In genomic region chrX:136097871-136098805, GRCh38 we compare ENCODE assay signal across 1 cellular context.
A peak's percentile ranks its signal among the peaks of the same experiment; 100 is the strongest.
TF ChIP-seq lines count a peak whose summit lies in the region.

No MANE protein-coding gene starts in this region.

TF ChIP-seq in K562, 482 proteins besides CTCF, POLR2A, EP300 and RAD21 (continued from another document and continues in another):
- TF ChIP-seq CREB3 (tag; conservative IDR thresholded peaks at IDR 0.05; ENCODE audit: low read depth) (0 out of 2 replicates have a peak, but pooled peaks have one; percentile 27), NONO (IDR thresholded peaks at IDR 0.05; ENCODE audit: low read depth in 2 of 2, low read length in 1 of 2) (no peak), PKNOX1 (IDR thresholded peaks at IDR 0.05) (peak; percentile 55), TGIF2 (CRISPR knock-in tag; IDR thresholded peaks at IDR 0.05) (no peak), NFE2L1 (tag; IDR thresholded peaks at IDR 0.05; ENCODE audit: borderline replicate concordance, low read depth) (peak; percentile 36; the same call in 1 of the 2 replicates), ZNF239 (CRISPR knock-in tag; IDR thresholded peaks at IDR 0.05) (no peak), ZKSCAN1 (IDR thresholded peaks at IDR 0.05; ENCODE audit: low read depth, low read length) (no peak), CSDE1 (IDR thresholded peaks at IDR 0.05) (no peak), ZNF133 (CRISPR knock-in tag; IDR thresholded peaks at IDR 0.05) (no peak), SIN3B (IDR thresholded peaks at IDR 0.05; ENCODE audit: low read depth) (no peak), PYGO2 (tag; IDR thresholded peaks at IDR 0.05) (no peak), VEZF1 (CRISPR knock-in tag; IDR thresholded peaks at IDR 0.05) (peak; percentile 79), ZNF707 (CRISPR knock-in tag; conservative IDR thresholded peaks at IDR 0.05) (no peak), POU5F1 (IDR thresholded peaks at IDR 0.05; ENCODE audit: borderline replicate concordance, low read depth, low read length, partially characterized antibody) (no peak), KAT7 (CRISPR knock-in tag; IDR thresholded peaks at IDR 0.05; ENCODE audit: borderline replicate concordance) (no peak), GABPB1 (CRISPR knock-in tag; IDR thresholded peaks at IDR 0.05) (no peak), HEY1 (CRISPR knock-in tag; IDR thresholded peaks at IDR 0.05; ENCODE audit: borderline replicate concordance) (no peak), NFRKB (IDR thresholded peaks at IDR 0.05; ENCODE audit: low read depth) (0 out of 2 replicates have a peak, but pooled peaks have one; percentile 54), MEF2D (tag; conservative IDR thresholded peaks at IDR 0.05; ENCODE audit: low read depth) (0 out of 2 replicates have a peak, but pooled peaks have one; percentile 57), MIER1 (IDR thresholded peaks at IDR 0.05; ENCODE audit: low read depth) (no peak), ZNF589 (CRISPR knock-in tag; IDR thresholded peaks at IDR 0.05; ENCODE audit: low read depth) (peak; percentile 55; the same call in 1 of the 2 replicates), TFAM (CRISPR knock-in tag; conservative IDR thresholded peaks at IDR 0.05) (no peak), CREB3L1 (IDR thresholded peaks at IDR 0.05; ENCODE audit: borderline replicate concordance, low read depth) (peak; percentile 46; the same call in 1 of the 2 replicates), MAFG (tag; conservative IDR thresholded peaks at IDR 0.05) (peak; percentile 89), ZNF592 (IDR thresholded peaks at IDR 0.05) (peak; percentile 97), GTF3C2 (IDR thresholded peaks at IDR 0.05; ENCODE audit: borderline replicate concordance, extremely low read depth, insufficient read length) (no peak), DNMT1 (IDR thresholded peaks at IDR 0.05) (no peak), ZNF395 (CRISPR knock-in tag; IDR thresholded peaks at IDR 0.05) (0 out of 2 replicates have a peak, but pooled peaks have one; percentile 8), ARID2 (IDR thresholded peaks at IDR 0.05) (no peak), EWSR1 (IDR thresholded peaks at IDR 0.05; ENCODE audit: borderline replicate concordance, low read depth, partially characterized antibody) (no peak), TAF1 (IDR thresholded peaks at IDR 0.05; ENCODE audit: control insufficient read depth, extremely low read depth, insufficient read depth, low read length, severe bottlenecking) (peak; percentile 27), CHD4 (IDR thresholded peaks at IDR 0.05; ENCODE audit: insufficient read depth, insufficient replicate concordance, low read depth, low read length, poor library complexity, severe bottlenecking) (no peak), BCOR (IDR thresholded peaks at IDR 0.05) (0 out of 2 replicates have a peak, but pooled peaks have one; percentile 42), TAF7 (tag; IDR thresholded peaks at IDR 0.05) (no peak), PTTG1 (tag; IDR thresholded peaks at IDR 0.05; ENCODE audit: low read depth) (no peak), NFIC (IDR thresholded peaks at IDR 0.05) (0 out of 2 replicates have a peak, but pooled peaks have one; percentile 2), ZFP36 (IDR thresholded peaks at IDR 0.05; ENCODE audit: low read depth, low read length, partially characterized antibody) (no peak), YY1 (IDR thresholded peaks at IDR 0.05; ENCODE audit: borderline replicate concordance in 1 of 3, control insufficient read depth in 1 of 3, extremely low read depth in 1 of 3, insufficient read depth in 3 of 3, insufficient read length in 1 of 3, insufficient replicate concordance in 2 of 3, low read depth in 1 of 3, low read length in 2 of 3) (peak in 1 of 3 experiments; percentile 30), ZNF77 (CRISPR knock-in tag; IDR thresholded peaks at IDR 0.05) (no peak), ZBTB12 (CRISPR knock-in tag; IDR thresholded peaks at IDR 0.05) (no peak), ZNF41 (CRISPR knock-in tag; conservative IDR thresholded peaks at IDR 0.05) (no peak)
